ENCODE assay signal across 19 cellular contexts in the genomic region with DNA sequence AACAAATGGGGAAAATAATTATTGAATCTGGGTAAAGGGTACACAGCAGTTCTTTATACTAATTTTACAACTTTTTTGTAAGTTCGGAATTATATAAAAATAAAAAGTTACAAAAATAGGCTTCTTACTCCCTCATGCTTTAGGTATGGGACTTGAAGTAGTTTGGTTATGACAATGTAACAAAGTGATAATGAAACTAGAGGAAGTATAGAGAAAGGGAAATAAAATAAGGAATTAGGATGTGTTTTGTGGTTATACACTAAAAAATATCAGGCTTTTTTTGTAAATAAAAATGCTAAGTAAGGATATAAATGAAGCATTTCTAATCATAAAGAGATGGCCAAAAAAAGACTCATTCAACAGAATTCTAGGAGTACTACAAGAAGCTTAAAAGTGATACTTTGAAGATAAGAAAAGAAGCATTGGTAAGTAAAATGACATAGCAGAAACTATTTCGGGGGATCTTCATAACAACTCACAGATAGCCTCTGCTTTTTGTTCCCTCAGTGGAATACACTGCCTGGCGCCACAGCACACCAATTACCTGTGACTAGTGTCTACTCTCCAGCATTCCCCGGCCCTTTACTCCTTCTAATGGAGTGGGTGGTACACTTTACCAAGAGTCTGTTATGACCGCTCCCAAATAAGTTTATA.
"Had no signal": no experiment of that assay in that cellular context is flagged by ENCODE, and none has a peak within 500 bp of the region (broad histone marks: within the 10 kb centered on the region; RNA-seq: fewer than 3 reads in every experiment).

No MANE protein-coding gene starts in this region.

- H3K4me3 ChIP-seq: dorsolateral prefrontal cortex, lung, mucosa of descending colon, tibial artery had no signal

- H3K27me3 ChIP-seq: dorsolateral prefrontal cortex, tibial artery had no signal

- ATAC-seq: activated CD4-positive, alpha-beta T cell treated with anti-CD3 and anti-CD28 coated beads for 36 hours; esophagus mucosa; left colon; mucosa of descending colon; natural killer cell; right cardiac atrium had no signal

- H3K27ac ChIP-seq: dorsolateral prefrontal cortex, tibial artery, WERI-Rb-1 had no signal

- H3K9me3 ChIP-seq: mucosa of descending colon, tibial artery had no signal

- DNase-seq: activated CD4-positive, alpha-beta memory T cell treated with anti-CD3 and anti-CD28 coated beads, Interleukin-2, amount 10 ng/mL, durations not matched to agents 7 days and 5 days; activated CD4-positive, alpha-beta T cell treated with anti-CD3 and anti-CD28 coated beads for 36 hours; activated gamma-delta T cell treated with Interleukin-2 at 50 U/mL for 16 hours; activated naive CD8-positive, alpha-beta T cell treated with anti-CD3 and anti-CD28 coated beads, Interleukin-2, amount 10 ng/mL, durations not matched to agents 7 days and 5 days; activated T-cell treated with anti-CD3 and anti-CD28 coated beads, Interleukin-2, amount 50 U/mL, for 48 hours; anterior cingulate cortex; dorsolateral prefrontal cortex; glutamatergic neuron; immature natural killer cell; left colon; mucosa of descending colon; natural killer cell; posterior cingulate gyrus; right cardiac atrium; small intestine; tibial artery; WERI-Rb-1 had no signal

- H3K36me3 ChIP-seq: tibial artery, WERI-Rb-1 had no signal
